In the genomic region with DNA sequence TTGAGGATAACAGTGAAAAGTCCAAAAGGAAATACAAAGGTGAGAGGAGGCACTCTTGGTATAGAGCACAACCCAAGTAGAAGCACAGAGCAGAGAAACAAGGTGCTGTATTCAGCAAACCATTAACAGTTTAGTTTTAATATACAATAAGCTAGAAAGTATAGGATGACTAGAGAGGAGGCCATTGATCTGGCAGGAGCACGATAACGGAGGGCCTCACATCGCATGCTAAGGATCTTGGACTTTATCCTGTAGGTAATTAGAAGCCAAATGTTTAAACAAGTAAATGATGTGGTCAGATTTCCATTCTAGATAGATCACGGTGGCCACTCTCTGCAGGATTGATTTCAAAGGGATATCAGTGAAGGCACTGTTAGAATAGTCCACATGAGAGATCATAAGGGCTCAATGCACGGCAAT, we compare ENCODE assay signal across 1 cellular context.
TF ChIP-seq lines count a peak whose summit lies in the region.

No MANE protein-coding gene starts in this region.

TF ChIP-seq in HepG2, 621 proteins besides CTCF, POLR2A, EP300 and RAD21 (continued from another document and continues in another):
- TF ChIP-seq HIC2 (CRISPR knock-in tag; IDR thresholded peaks at IDR 0.05; ENCODE audit: low read depth) (no peak), ZNF350 (CRISPR knock-in tag; IDR thresholded peaks at IDR 0.05; ENCODE audit: borderline replicate concordance, low read depth) (no peak), DPF2 (CRISPR knock-in tag; IDR thresholded peaks at IDR 0.05; ENCODE audit: borderline replicate concordance, low read depth) (peak; percentile 70; the same call in 1 of the 2 replicates), JUN (CRISPR knock-in tag; IDR thresholded peaks at IDR 0.05) (no peak), ZNF782 (CRISPR knock-in tag; IDR thresholded peaks at IDR 0.05; ENCODE audit: borderline replicate concordance) (no peak), ZNF629 (CRISPR knock-in tag; conservative IDR thresholded peaks at IDR 0.05) (no peak), ZNF18 (CRISPR knock-in tag; IDR thresholded peaks at IDR 0.05; ENCODE audit: insufficient replicate concordance) (no peak), ZNF205 (CRISPR knock-in tag; IDR thresholded peaks at IDR 0.05) (no peak), PLSCR1 (CRISPR knock-in tag; IDR thresholded peaks at IDR 0.05; ENCODE audit: borderline replicate concordance) (no peak), YEATS4 (CRISPR knock-in tag; IDR thresholded peaks at IDR 0.05; ENCODE audit: borderline replicate concordance) (0 out of 2 replicates have a peak, but pooled peaks have one; percentile 41), NR2C2 (CRISPR knock-in tag; IDR thresholded peaks at IDR 0.05; ENCODE audit: borderline replicate concordance) (no peak), ZNF616 (CRISPR knock-in tag; IDR thresholded peaks at IDR 0.05; ENCODE audit: low read depth) (no peak), ZNF138 (CRISPR knock-in tag; IDR thresholded peaks at IDR 0.05; ENCODE audit: low read depth) (no peak), DMAP1 (CRISPR knock-in tag; IDR thresholded peaks at IDR 0.05) (peak; percentile 42; the same call in 1 of the 2 replicates), ZNF180 (CRISPR knock-in tag; IDR thresholded peaks at IDR 0.05; ENCODE audit: borderline replicate concordance, low read depth) (no peak), BORCS8-MEF2B (CRISPR knock-in tag; IDR thresholded peaks at IDR 0.05) (no peak), E2F5 (CRISPR knock-in tag; conservative IDR thresholded peaks at IDR 0.05) (no peak), ZNF850 (CRISPR knock-in tag; conservative IDR thresholded peaks at IDR 0.05) (no peak), SAP130 (CRISPR knock-in tag; IDR thresholded peaks at IDR 0.05; ENCODE audit: low read depth) (peak; percentile 38; the same call in 1 of the 2 replicates), HIVEP1 (CRISPR knock-in tag; IDR thresholded peaks at IDR 0.05) (no peak), CSRNP2 (CRISPR knock-in tag; conservative IDR thresholded peaks at IDR 0.05; ENCODE audit: low read depth) (no peak), ETV5 (CRISPR knock-in tag; IDR thresholded peaks at IDR 0.05; ENCODE audit: borderline replicate concordance) (peak; percentile 58; the same call in 1 of the 2 replicates), PHF21A (CRISPR knock-in tag; IDR thresholded peaks at IDR 0.05) (peak; percentile 62; the same call in 1 of the 2 replicates), ZNF326 (CRISPR knock-in tag; IDR thresholded peaks at IDR 0.05; ENCODE audit: borderline replicate concordance) (no peak), ELF3 (CRISPR knock-in tag; IDR thresholded peaks at IDR 0.05) (peak; percentile 50; the same call in 1 of the 2 replicates), ZNF558 (CRISPR knock-in tag; IDR thresholded peaks at IDR 0.05; ENCODE audit: borderline replicate concordance) (peak; percentile 36; the same call in 1 of the 2 replicates), SAFB2 (CRISPR knock-in tag; IDR thresholded peaks at IDR 0.05; ENCODE audit: borderline replicate concordance, low read depth) (no peak), ZNF790 (CRISPR knock-in tag; IDR thresholded peaks at IDR 0.05; ENCODE audit: borderline replicate concordance) (no peak), IRX3 (CRISPR knock-in tag; IDR thresholded peaks at IDR 0.05; ENCODE audit: borderline replicate concordance, low read depth) (no peak), KDM1A (CRISPR knock-in tag; IDR thresholded peaks at IDR 0.05) (no peak), ZNF431 (CRISPR knock-in tag; IDR thresholded peaks at IDR 0.05; ENCODE audit: borderline replicate concordance, low read depth) (no peak)
- TF ChIP-seq, protein P1, sequence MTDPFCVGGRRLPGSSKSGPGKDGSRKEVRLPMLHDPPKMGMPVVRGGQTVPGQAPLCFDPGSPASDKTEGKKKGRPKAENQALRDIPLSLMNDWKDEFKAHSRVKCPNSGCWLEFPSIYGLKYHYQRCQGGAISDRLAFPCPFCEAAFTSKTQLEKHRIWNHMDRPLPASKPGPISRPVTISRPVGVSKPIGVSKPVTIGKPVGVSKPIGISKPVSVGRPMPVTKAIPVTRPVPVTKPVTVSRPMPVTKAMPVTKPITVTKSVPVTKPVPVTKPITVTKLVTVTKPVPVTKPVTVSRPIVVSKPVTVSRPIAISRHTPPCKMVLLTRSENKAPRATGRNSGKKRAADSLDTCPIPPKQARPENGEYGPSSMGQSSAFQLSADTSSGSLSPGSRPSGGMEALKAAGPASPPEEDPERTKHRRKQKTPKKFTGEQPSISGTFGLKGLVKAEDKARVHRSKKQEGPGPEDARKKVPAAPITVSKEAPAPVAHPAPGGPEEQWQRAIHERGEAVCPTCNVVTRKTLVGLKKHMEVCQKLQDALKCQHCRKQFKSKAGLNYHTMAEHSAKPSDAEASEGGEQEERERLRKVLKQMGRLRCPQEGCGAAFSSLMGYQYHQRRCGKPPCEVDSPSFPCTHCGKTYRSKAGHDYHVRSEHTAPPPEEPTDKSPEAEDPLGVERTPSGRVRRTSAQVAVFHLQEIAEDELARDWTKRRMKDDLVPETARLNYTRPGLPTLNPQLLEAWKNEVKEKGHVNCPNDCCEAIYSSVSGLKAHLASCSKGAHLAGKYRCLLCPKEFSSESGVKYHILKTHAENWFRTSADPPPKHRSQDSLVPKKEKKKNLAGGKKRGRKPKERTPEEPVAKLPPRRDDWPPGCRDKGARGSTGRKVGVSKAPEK (CRISPR knock-in tag; IDR thresholded peaks at IDR 0.05; ENCODE audit: borderline replicate concordance), result no peak
- TF ChIP-seq, protein P2, sequence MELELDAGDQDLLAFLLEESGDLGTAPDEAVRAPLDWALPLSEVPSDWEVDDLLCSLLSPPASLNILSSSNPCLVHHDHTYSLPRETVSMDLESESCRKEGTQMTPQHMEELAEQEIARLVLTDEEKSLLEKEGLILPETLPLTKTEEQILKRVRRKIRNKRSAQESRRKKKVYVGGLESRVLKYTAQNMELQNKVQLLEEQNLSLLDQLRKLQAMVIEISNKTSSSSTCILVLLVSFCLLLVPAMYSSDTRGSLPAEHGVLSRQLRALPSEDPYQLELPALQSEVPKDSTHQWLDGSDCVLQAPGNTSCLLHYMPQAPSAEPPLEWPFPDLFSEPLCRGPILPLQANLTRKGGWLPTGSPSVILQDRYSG (CRISPR knock-in tag; IDR thresholded peaks at IDR 0.05), result no peak
- TF ChIP-seq, protein P3, sequence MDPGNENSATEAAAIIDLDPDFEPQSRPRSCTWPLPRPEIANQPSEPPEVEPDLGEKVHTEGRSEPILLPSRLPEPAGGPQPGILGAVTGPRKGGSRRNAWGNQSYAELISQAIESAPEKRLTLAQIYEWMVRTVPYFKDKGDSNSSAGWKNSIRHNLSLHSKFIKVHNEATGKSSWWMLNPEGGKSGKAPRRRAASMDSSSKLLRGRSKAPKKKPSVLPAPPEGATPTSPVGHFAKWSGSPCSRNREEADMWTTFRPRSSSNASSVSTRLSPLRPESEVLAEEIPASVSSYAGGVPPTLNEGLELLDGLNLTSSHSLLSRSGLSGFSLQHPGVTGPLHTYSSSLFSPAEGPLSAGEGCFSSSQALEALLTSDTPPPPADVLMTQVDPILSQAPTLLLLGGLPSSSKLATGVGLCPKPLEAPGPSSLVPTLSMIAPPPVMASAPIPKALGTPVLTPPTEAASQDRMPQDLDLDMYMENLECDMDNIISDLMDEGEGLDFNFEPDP (CRISPR knock-in tag; conservative IDR thresholded peaks at IDR 0.05), result no peak
- TF ChIP-seq, protein P4, sequence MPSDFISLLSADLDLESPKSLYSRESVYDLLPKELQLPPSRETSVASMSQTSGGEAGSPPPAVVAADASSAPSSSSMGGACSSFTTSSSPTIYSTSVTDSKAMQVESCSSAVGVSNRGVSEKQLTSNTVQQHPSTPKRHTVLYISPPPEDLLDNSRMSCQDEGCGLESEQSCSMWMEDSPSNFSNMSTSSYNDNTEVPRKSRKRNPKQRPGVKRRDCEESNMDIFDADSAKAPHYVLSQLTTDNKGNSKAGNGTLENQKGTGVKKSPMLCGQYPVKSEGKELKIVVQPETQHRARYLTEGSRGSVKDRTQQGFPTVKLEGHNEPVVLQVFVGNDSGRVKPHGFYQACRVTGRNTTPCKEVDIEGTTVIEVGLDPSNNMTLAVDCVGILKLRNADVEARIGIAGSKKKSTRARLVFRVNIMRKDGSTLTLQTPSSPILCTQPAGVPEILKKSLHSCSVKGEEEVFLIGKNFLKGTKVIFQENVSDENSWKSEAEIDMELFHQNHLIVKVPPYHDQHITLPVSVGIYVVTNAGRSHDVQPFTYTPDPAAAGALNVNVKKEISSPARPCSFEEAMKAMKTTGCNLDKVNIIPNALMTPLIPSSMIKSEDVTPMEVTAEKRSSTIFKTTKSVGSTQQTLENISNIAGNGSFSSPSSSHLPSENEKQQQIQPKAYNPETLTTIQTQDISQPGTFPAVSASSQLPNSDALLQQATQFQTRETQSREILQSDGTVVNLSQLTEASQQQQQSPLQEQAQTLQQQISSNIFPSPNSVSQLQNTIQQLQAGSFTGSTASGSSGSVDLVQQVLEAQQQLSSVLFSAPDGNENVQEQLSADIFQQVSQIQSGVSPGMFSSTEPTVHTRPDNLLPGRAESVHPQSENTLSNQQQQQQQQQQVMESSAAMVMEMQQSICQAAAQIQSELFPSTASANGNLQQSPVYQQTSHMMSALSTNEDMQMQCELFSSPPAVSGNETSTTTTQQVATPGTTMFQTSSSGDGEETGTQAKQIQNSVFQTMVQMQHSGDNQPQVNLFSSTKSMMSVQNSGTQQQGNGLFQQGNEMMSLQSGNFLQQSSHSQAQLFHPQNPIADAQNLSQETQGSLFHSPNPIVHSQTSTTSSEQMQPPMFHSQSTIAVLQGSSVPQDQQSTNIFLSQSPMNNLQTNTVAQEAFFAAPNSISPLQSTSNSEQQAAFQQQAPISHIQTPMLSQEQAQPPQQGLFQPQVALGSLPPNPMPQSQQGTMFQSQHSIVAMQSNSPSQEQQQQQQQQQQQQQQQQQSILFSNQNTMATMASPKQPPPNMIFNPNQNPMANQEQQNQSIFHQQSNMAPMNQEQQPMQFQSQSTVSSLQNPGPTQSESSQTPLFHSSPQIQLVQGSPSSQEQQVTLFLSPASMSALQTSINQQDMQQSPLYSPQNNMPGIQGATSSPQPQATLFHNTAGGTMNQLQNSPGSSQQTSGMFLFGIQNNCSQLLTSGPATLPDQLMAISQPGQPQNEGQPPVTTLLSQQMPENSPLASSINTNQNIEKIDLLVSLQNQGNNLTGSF (CRISPR knock-in tag; IDR thresholded peaks at IDR 0.05), result no peak
- TF ChIP-seq, protein P5, sequence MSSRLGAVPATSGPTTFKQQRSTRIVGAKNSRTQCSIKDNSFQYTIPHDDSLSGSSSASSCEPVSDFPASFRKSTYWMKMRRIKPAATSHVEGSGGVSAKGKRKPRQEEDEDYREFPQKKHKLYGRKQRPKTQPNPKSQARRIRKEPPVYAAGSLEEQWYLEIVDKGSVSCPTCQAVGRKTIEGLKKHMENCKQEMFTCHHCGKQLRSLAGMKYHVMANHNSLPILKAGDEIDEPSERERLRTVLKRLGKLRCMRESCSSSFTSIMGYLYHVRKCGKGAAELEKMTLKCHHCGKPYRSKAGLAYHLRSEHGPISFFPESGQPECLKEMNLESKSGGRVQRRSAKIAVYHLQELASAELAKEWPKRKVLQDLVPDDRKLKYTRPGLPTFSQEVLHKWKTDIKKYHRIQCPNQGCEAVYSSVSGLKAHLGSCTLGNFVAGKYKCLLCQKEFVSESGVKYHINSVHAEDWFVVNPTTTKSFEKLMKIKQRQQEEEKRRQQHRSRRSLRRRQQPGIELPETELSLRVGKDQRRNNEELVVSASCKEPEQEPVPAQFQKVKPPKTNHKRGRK (CRISPR knock-in tag; IDR thresholded peaks at IDR 0.05), result no peak
- TF ChIP-seq, protein P6, sequence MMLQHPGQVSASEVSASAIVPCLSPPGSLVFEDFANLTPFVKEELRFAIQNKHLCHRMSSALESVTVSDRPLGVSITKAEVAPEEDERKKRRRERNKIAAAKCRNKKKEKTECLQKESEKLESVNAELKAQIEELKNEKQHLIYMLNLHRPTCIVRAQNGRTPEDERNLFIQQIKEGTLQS (CRISPR knock-in tag; IDR thresholded peaks at IDR 0.05), result no peak
